ENCODE assay signal across 2 cellular contexts in the genomic region with DNA sequence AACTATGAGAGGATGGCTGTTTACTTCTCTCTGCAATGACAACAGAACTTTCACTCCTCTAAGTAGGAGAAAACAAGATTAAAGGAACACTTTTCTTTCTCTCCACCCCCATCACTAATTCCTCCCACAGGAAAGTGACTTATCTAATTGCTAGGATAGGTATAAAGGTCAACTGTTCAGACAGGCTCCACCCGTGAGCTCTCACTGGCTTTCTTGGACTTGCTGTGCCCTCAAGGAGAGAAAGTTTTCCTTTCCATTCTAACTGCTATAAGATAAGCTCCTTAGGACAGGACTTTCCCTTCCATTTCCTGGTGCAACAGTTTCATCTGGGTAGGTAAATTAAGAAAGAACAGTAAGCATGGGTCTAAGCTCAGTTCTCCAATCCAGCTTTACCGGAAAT.
A peak's percentile ranks its signal among the peaks of the same experiment; 100 is the strongest.
TF ChIP-seq lines count a peak whose summit lies in the region.

No MANE protein-coding gene starts in this region.

TF ChIP-seq in HCT116, 20 proteins besides CTCF, POLR2A, EP300 and RAD21:
- no peak for TF ChIP-seq FOSL1 (IDR thresholded peaks at IDR 0.05; ENCODE audit: low read depth)
- TF ChIP-seq POLR2AphosphoS5 (IDR thresholded peaks at IDR 0.05; ENCODE audit: low read depth, low read length): no peak
- no peak for TF ChIP-seq ZNF274 (IDR thresholded peaks at IDR 0.05; ENCODE audit: low read depth, low read length)

TF ChIP-seq in K562, 482 proteins besides CTCF, POLR2A, EP300 and RAD21:
- TF ChIP-seq HMG20A (CRISPR knock-in tag; conservative IDR thresholded peaks at IDR 0.05) (no peak), GABPA (tag; conservative IDR thresholded peaks at IDR 0.05; ENCODE audit: low read depth) (no peak), NFRKB (IDR thresholded peaks at IDR 0.05; ENCODE audit: low read depth) (no peak), GTF2E2 (tag; IDR thresholded peaks at IDR 0.05) (no peak), ZNF511 (CRISPR knock-in tag; IDR thresholded peaks at IDR 0.05) (no peak), CBFB (CRISPR knock-in tag; IDR thresholded peaks at IDR 0.05) (no peak), RBM14 (IDR thresholded peaks at IDR 0.05; ENCODE audit: borderline replicate concordance, insufficient read depth, low read depth, low read length) (no peak), ID3 (CRISPR knock-in tag; IDR thresholded peaks at IDR 0.05) (no peak), ID3 (tag; IDR thresholded peaks at IDR 0.05) (peak; percentile 48; the same call in 1 of the 2 replicates)
